22 cellular contexts compared by ENCODE assay signal in genomic region chr3:13076255-13076654, GRCh38.
"Had no signal": no experiment of that assay in that cellular context is flagged by ENCODE, and none has a peak within 500 bp of the region (broad histone marks: within the 10 kb centered on the region; RNA-seq: fewer than 3 reads in every experiment).

No MANE protein-coding gene starts in this region.

- H3K36me3 ChIP-seq: brain microvascular endothelial cell, cardiac muscle cell had no signal

- H3K4me3 ChIP-seq: cardiac muscle cell had no signal

- H3K27ac ChIP-seq: brain microvascular endothelial cell, cardiac muscle cell had no signal

- FAIRE-seq: TTC549 had no signal

- ATAC-seq: activated naive CD4-positive, alpha-beta T cell treated with anti-CD3 and anti-CD28 coated beads, Interleukin-2, amount 50 U/mL, for 72 hours; activated naive CD8-positive, alpha-beta T cell treated with anti-CD3 and anti-CD28 coated beads, Interleukin-2, amount 50 U/mL, for 24 hours; activated T-cell treated with anti-CD3 and anti-CD28 coated beads, Interleukin-2, amount 50 U/mL, for 4 hours; T-cell had no signal

- DNase-seq: activated B cell treated with CpG ODN at 0.5 μM for 24 hours; activated CD4-positive, alpha-beta memory T cell treated with anti-CD3 and anti-CD28 coated beads for 36 hours; activated CD4-positive, alpha-beta T cell treated with anti-CD3 and anti-CD28 coated beads, Interleukin-2, amount 10 ng/mL, durations not matched to agents 7 days and 5 days; activated CD8-positive, alpha-beta memory T cell treated with anti-CD3 and anti-CD28 coated beads for 24 hours; activated effector memory CD4-positive, alpha-beta T cell treated with anti-CD3 and anti-CD28 coated beads, Interleukin-2, amount 50 U/mL, for 16 hours; activated naive CD4-positive, alpha-beta T cell treated with Interleukin-2 at 50 U/mL for 16 hours; activated naive CD8-positive, alpha-beta T cell treated with anti-CD3 and anti-CD28 coated beads, Interleukin-2, amount 50 U/mL, for 24 hours; activated T-cell treated with anti-CD3 and anti-CD28 coated beads, Interleukin-2, amount 50 U/mL, for 4 hours; amniotic stem cell; brain microvascular endothelial cell; Karpas-422; NCI-H146; NCI-H187 treated with DMSO at 0.1 percent for 48 hours; NCI-H2081 treated with DMSO at 0.1 percent for 48 hours; NCI-H446; SIG-M5; T-cell; T-helper 2 cell; T1000 had no signal
